8 cellular contexts compared by ENCODE assay signal in genomic region chr14:50560929-50561280, GRCh38. TPM values are rescaled to one million over a fixed set of nuclear protein-coding genes. Genes with fewer than 3 reads are reported as not detected.
A peak's percentile ranks its signal among the peaks of the same experiment; 100 is the strongest.
DNase-seq lines count a peak whose midpoint lies in the region; ATAC-seq and TF ChIP-seq lines count a peak whose summit lies in the region.

No MANE protein-coding gene starts in this region.

- H3K27ac Mint-ChIP-seq in CD4-positive, alpha-beta T cell = no peak overlapping the region

- TF ChIP-seq EP300 in neural cell (conservative IDR thresholded peaks at IDR 0.05; ENCODE audit: poor library complexity, severe bottlenecking) = no peak

- H2AFZ ChIP-seq in OCI-LY1 (ENCODE audit: low read length) (no peak overlapping the region), neural cell (ENCODE audit: low read depth, low read length) (peak overlapping the region; percentile 86)

- H3K27me3 ChIP-seq in CD4-positive, alpha-beta T cell (ENCODE audit: control insufficient read depth, insufficient read depth, low read length) = peaks cover 41% of the 10 kb centered on the region
- H3K27me3 ChIP-seq in HL-60 (ENCODE audit: insufficient read depth, poor library complexity, severe bottlenecking) = peaks cover 19% of the 10 kb centered on the region
- no peaks in the 10 kb centered on the region for H3K27me3 ChIP-seq in OCI-LY1 (ENCODE audit: insufficient read depth, low read length)
- H3K27me3 ChIP-seq in foreskin keratinocyte = peaks cover 24% of the 10 kb centered on the region
- H3K27me3 ChIP-seq in neural cell (ENCODE audit: insufficient read depth, low read depth, low read length) = no peaks in the 10 kb centered on the region

- intact Hi-C loops in CD4-positive, alpha-beta T cell (cut with DNase I, micrococcal nuclease) = no loop called here

- H3K9ac ChIP-seq in OCI-LY1 (ENCODE audit: low read length) (peak overlapping the region; percentile 29; the same call in 1 of the 2 replicates), neural cell (ENCODE audit: low read length) (peak overlapping the region; percentile 94)

- H3K4me2 ChIP-seq in OCI-LY1 (ENCODE audit: low read length) (peak overlapping the region; percentile 75), neural cell (ENCODE audit: low read length) (peak overlapping the region; percentile 87)

- POLR2A ChIA-PET in CD4-positive, alpha-beta T cell (lab: Charles Lee) = interaction anchor here (0.9 to 1.2 kb wide), 2 partner anchors 164 to 217 kb away, joined by 3 read pairs; partner anchors contain the start of gene CDKL1

- CTCF ChIA-PET in CD4-positive, alpha-beta T cell (lab: Charles Lee) = no interaction called here

- H3K9me2 ChIP-seq in OCI-LY1 (ENCODE audit: low read depth, low read length) (no peaks in the 10 kb centered on the region), neural cell (ENCODE audit: insufficient read depth, low read length) (no peaks in the 10 kb centered on the region)

- no peaks in the 10 kb centered on the region for H3K36me3 Mint-ChIP-seq in CD4-positive, alpha-beta T cell (ENCODE audit: low read depth)

- H3F3A ChIP-seq in OCI-LY1 (ENCODE audit: insufficient read depth, low read length) (no peaks in the 10 kb centered on the region), neural cell (ENCODE audit: insufficient read depth, low read length, poor library complexity, severe bottlenecking) (peaks cover 5% of the 10 kb centered on the region)

- H3K27me3 Mint-ChIP-seq in CD4-positive, alpha-beta T cell = peaks cover 52% of the 10 kb centered on the region

- H3K36me3 ChIP-seq in OCI-LY1 (ENCODE audit: insufficient read depth, low read length) = no peaks in the 10 kb centered on the region
- H3K36me3 ChIP-seq in neural cell (ENCODE audit: insufficient read depth, low read length) = no peaks in the 10 kb centered on the region

- H3K27ac ChIP-seq in CD4-positive, alpha-beta T cell (ENCODE audit: low read depth, low read length) = no peak overlapping the region
- H3K27ac ChIP-seq in HL-60 (replicated peaks) (no peak overlapping the region), OCI-LY1 (ENCODE audit: low read depth, low read length, poor library complexity, severe bottlenecking) (no peak overlapping the region), foreskin keratinocyte (no peak overlapping the region), neural cell (ENCODE audit: low read length) (peak overlapping the region; percentile 89)

- peak in 7 of 10 experiments; percentile 4 to 38 (median 22) for DNase-seq in CD4-positive, alpha-beta T cell
- DNase-seq in HL-60 (ENCODE audit: low read depth in 1 of 2, low spot score in 1 of 2) (peak in 1 of 2 experiments; percentile 68), activated gamma-delta T cell treated with Interleukin-2 at 50 U/mL for 16 hours (peak; percentile 29), foreskin keratinocyte (peak; percentile 9 to 67), stromal cell of bone marrow (ENCODE audit: low read depth) (peak; percentile 51)

- TF ChIP-seq CTCF in CD4-positive, alpha-beta T cell (IDR thresholded peaks at IDR 0.05) = no peak
- TF ChIP-seq CTCF in HL-60 (IDR thresholded peaks at IDR 0.05; ENCODE audit: insufficient read depth, low read length) (no peak), OCI-LY1 (IDR thresholded peaks at IDR 0.05; ENCODE audit: low read length) (no peak), foreskin keratinocyte (conservative IDR thresholded peaks at IDR 0.05) (no peak), neural cell (IDR thresholded peaks at IDR 0.05; ENCODE audit: poor library complexity, severe bottlenecking) (no peak)

- TF ChIP-seq RAD21 in neural cell (conservative IDR thresholded peaks at IDR 0.05) = peak; percentile 17

- H3K79me2 ChIP-seq in OCI-LY1 (ENCODE audit: insufficient read depth, low read length) (no peaks in the 10 kb centered on the region), neural cell (replicated peaks; ENCODE audit: insufficient read depth, low read length) (peaks cover 55% of the 10 kb centered on the region)

- peaks cover 8% of the 10 kb centered on the region for H3K4me1 ChIP-seq in OCI-LY1 (ENCODE audit: insufficient read depth, low read length, severe bottlenecking)
- H3K4me1 ChIP-seq in foreskin keratinocyte = no peaks in the 10 kb centered on the region

- H3K9me3 ChIP-seq in CD4-positive, alpha-beta T cell (ENCODE audit: control insufficient read depth, low read length) = no peaks in the 10 kb centered on the region
- H3K9me3 ChIP-seq in OCI-LY1 (ENCODE audit: low read length) (no peaks in the 10 kb centered on the region), neural cell (ENCODE audit: low read length) (no peaks in the 10 kb centered on the region)

- H3K9me3 Mint-ChIP-seq in CD4-positive, alpha-beta T cell = no peaks in the 10 kb centered on the region

- ATAC-seq in CD4-positive, alpha-beta T cell (ENCODE audit: poor library complexity) = peak; percentile 51
- peak; percentile 41 for ATAC-seq in foreskin keratinocyte
- ATAC-seq in HG03175 (IDR thresholded peaks at IDR 0.05; ENCODE audit: unreplicated experiment) = no peak

- peaks cover 13% of the 10 kb centered on the region for H3K4me1 Mint-ChIP-seq in CD4-positive, alpha-beta T cell (ENCODE audit: low read depth)

- H4K20me1 ChIP-seq in OCI-LY1 (ENCODE audit: insufficient read depth, low read length) (no peaks in the 10 kb centered on the region), neural cell (ENCODE audit: insufficient read depth) (no peaks in the 10 kb centered on the region)

- H3K4me3 ChIP-seq in HL-60 (replicated peaks; ENCODE audit: insufficient read depth, low read length) (peak overlapping the region; percentile 71), OCI-LY1 (ENCODE audit: low read depth, low read length, poor library complexity, severe bottlenecking) (peak overlapping the region; percentile 63), neural cell (ENCODE audit: low read length) (peak overlapping the region; percentile 72)

- H3K4me3 Mint-ChIP-seq in CD4-positive, alpha-beta T cell = peak overlapping the region; percentile 79

TF ChIP-seq in neural cell, 6 proteins besides CTCF, POLR2A, EP300 and RAD21:
- TF ChIP-seq POLR2AphosphoS5 (IDR thresholded peaks at IDR 0.05) (peak; percentile 92), TAF1 (IDR thresholded peaks at IDR 0.05; ENCODE audit: low read depth) (peak; percentile 15), SMC3 (conservative IDR thresholded peaks at IDR 0.05; ENCODE audit: poor library complexity) (no peak)

RNA-seq across cellular contexts. Expression of gene ATL1, which starts 1.0 kb away (rescaled TPM):
- 1 to 10 TPM; 1.2 TPM for total RNA-seq in CD4-positive, alpha-beta T cell
- total RNA-seq in foreskin keratinocyte = 1.8 and 3.4 TPM in 2 replicates
- polyA plus RNA-seq in foreskin keratinocyte = 1.0 and 1.8 TPM in 2 replicates
- 70.4 and 73.0 TPM in 2 replicates for polyA plus RNA-seq in neural cell
- 99.1 and 109 TPM in 2 replicates for polyA minus RNA-seq in neural cell

RNA-seq across cellular contexts. Expression of gene MAP4K5, which starts 28.5 kb away (rescaled TPM):
- 10 to 100 TPM; 32.4 to 34.5 TPM for total RNA-seq in CD4-positive, alpha-beta T cell
- total RNA-seq in foreskin keratinocyte = 35.8 and 38.9 TPM in 2 replicates
- 8.9 and 11.5 TPM in 2 replicates for polyA plus RNA-seq in foreskin keratinocyte
- polyA plus RNA-seq in neural cell = 110 and 148 TPM in 2 replicates
- 144 and 169 TPM in 2 replicates for polyA minus RNA-seq in neural cell
